8 cellular contexts compared by ENCODE assay signal in genomic region chr7:90403174-90404113, GRCh38. TPM values are rescaled to one million over a fixed set of nuclear protein-coding genes. Genes with fewer than 3 reads are reported as not detected.
DNase-seq lines count a peak whose midpoint lies in the region; ATAC-seq and TF ChIP-seq lines count a peak whose summit lies in the region.

CLDN12 (plus strand) TSS chr7:90403461; CDS start chr7:90412677, 9,216 bp downstream.

- peak; percentile 95 for ATAC-seq in HG02588 (IDR thresholded peaks at IDR 0.05; ENCODE audit: unreplicated experiment)
- peak; percentile 95 for ATAC-seq in SK-N-SH treated with all-trans-retinoic acid at 6 μM for 48 hours
- ATAC-seq in thoracic aorta (ENCODE audit: insufficient number of reproducible peaks, low FRiP score, low read depth) = peak; percentile 97

- H3K27ac ChIP-seq in osteoblast (ENCODE audit: low read depth, low read length) (peak within 1 kb of the TSS; percentile 100), thoracic aorta (peak within 1 kb of the TSS; percentile 83 to 88)

- H4K20me1 ChIP-seq in osteoblast (ENCODE audit: insufficient read depth, low read length) = no peaks in the 10 kb centered on the region

- no peaks in the 10 kb centered on the region for H3K27me3 Mint-ChIP-seq in activated naive CD8-positive, alpha-beta T cell

- H3K4me3 Mint-ChIP-seq in activated naive CD8-positive, alpha-beta T cell = peak within 1 kb of the TSS; percentile 94

- H3K36me3 Mint-ChIP-seq in activated naive CD8-positive, alpha-beta T cell = peaks cover 5% of the 10 kb centered on the region

- peaks cover 17% of the 10 kb centered on the region for H3K36me3 ChIP-seq in osteoblast (ENCODE audit: insufficient read depth, low read length)
- no peaks in the 10 kb centered on the region for H3K36me3 ChIP-seq in thoracic aorta

- H3K27me3 ChIP-seq in osteoblast (ENCODE audit: insufficient read depth, low read length) (no peaks in the 10 kb centered on the region), thoracic aorta (replicated peaks; ENCODE audit: insufficient read depth) (no peaks in the 10 kb centered on the region)

- H3K9me3 ChIP-seq in osteoblast (ENCODE audit: low read depth, low read length) (no peaks in the 10 kb centered on the region), thoracic aorta (peaks cover 13% of the 10 kb centered on the region)

- peaks cover 19% of the 10 kb centered on the region for H3K4me1 Mint-ChIP-seq in activated naive CD8-positive, alpha-beta T cell (ENCODE audit: low read depth)

- H3K9me3 Mint-ChIP-seq in activated naive CD8-positive, alpha-beta T cell (ENCODE audit: low read depth) = peaks cover 9% of the 10 kb centered on the region

- no peak for TF ChIP-seq CTCF in GM10248 (IDR thresholded peaks at IDR 0.05; ENCODE audit: control extremely low read depth, extremely low read depth, low read depth, missing control alignments)
- no peak for TF ChIP-seq CTCF in osteoblast (IDR thresholded peaks at IDR 0.05; ENCODE audit: extremely low read depth, low read depth, low read length)
- no peak for TF ChIP-seq CTCF in thoracic aorta (IDR thresholded peaks at IDR 0.05)

- H3K27ac Mint-ChIP-seq in activated naive CD8-positive, alpha-beta T cell = peak within 1 kb of the TSS; percentile 80

- POLR2A ChIA-PET in GM10248 (lab: Yijun Ruan, JAX) = interaction anchor here (0.7 kb wide), 1 partner anchor 58 kb away, joined by 3 read pairs; no protein-coding TSS in a partner anchor

- peak within 1 kb of the TSS; percentile 100 for H3K4me2 ChIP-seq in osteoblast (ENCODE audit: insufficient read depth, low read length)

- peak within 1 kb of the TSS; percentile 93 for H2AFZ ChIP-seq in osteoblast (ENCODE audit: low read length)

- peak; percentile 82 for DNase-seq in GM10248 (ENCODE audit: extremely low spot score)
- DNase-seq in NCI-H1048 (lab: John Stamatoyannopoulos, UW) = peak; percentile 70
- peak; percentile 77 to 95 (median 88) for DNase-seq in head of caudate nucleus
- DNase-seq in osteoblast (ENCODE audit: insufficient read length, low spot score, missing footprints) = peak; percentile 90
- DNase-seq in thoracic aorta (ENCODE audit: low spot score) = peak; percentile 58

- intact Hi-C loops in head of caudate nucleus (cut with DNase I) = no loop called here

- peaks cover 12% of the 10 kb centered on the region for H3K4me1 ChIP-seq in osteoblast (ENCODE audit: insufficient read depth, low read length)
- no peaks in the 10 kb centered on the region for H3K4me1 ChIP-seq in thoracic aorta (ENCODE audit: control insufficient read depth in 1 of 2, low read depth in 2 of 2)

- CTCF ChIA-PET in GM10248 (lab: Yijun Ruan, JAX) = interaction anchor here (0.8 to 1.1 kb wide), 3 partner anchors 16 to 58 kb away, joined by 3 read pairs; no protein-coding TSS in a partner anchor

- H3K79me2 ChIP-seq in osteoblast (ENCODE audit: insufficient read depth, low read length) = peaks cover 41% of the 10 kb centered on the region

- H3K4me3 ChIP-seq in osteoblast (ENCODE audit: insufficient read depth, low read length) = peak within 1 kb of the TSS; percentile 88
- H3K4me3 ChIP-seq in thoracic aorta = peak within 1 kb of the TSS; percentile 79

TF ChIP-seq in SK-N-SH treated with all-trans-retinoic acid at 6 μM for 48 hours, 23 proteins besides CTCF, POLR2A, EP300 and RAD21:
- TF ChIP-seq ZFP3 (CRISPR knock-in tag; IDR thresholded peaks at IDR 0.05) (no peak), TOX (CRISPR knock-in tag; IDR thresholded peaks at IDR 0.05; ENCODE audit: borderline replicate concordance) (0 out of 2 replicates have a peak, but pooled peaks have one; percentile 55), PPARA (CRISPR knock-in tag; IDR thresholded peaks at IDR 0.05; ENCODE audit: borderline replicate concordance) (no peak), RARB (CRISPR knock-in tag; IDR thresholded peaks at IDR 0.05) (peak; percentile 38; the same call in 1 of the 2 replicates), BACH2 (CRISPR knock-in tag; IDR thresholded peaks at IDR 0.05; ENCODE audit: borderline replicate concordance) (no peak), TSHZ2 (CRISPR knock-in tag; IDR thresholded peaks at IDR 0.05) (peak; percentile 29; the same call in 1 of the 2 replicates)

RNA-seq across cellular contexts. Expression of gene CLDN12, which starts in this region (rescaled TPM):
- total RNA-seq in osteoblast = 35.9 and 39.8 TPM in 2 replicates
- 10 to 100 TPM; 24.1 to 30.5 TPM for total RNA-seq in thoracic aorta

Comparison
In these comparisons a context has a peak if more than half of its experiments do, and no peak if none do; other contexts are left out.
1. Peak in every context shown above with its lines: DNase-seq, ATAC-seq, H3K4me3 ChIP-seq and H3K27ac ChIP-seq.